14 cellular contexts compared by ENCODE assay signal in the genomic region with DNA sequence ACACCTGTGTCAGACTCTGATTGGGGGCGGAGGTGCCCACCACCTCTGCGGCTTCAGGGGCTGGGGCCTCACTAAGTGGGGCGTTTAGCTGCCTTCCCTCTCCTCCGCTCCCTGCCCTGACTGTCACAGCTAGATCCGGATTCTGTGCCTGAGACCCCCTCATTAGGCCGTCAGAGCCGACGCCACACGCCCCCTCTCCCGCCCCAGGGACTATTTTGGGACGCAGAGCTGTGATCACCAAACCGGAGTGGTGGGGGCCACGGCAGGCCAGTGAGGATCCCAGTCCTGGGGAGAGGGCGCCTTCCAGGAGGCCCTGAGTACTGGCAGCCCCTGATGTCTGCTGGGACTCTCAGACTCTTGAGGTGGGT. TPM values are rescaled to one million over a fixed set of nuclear protein-coding genes. Genes with fewer than 3 reads are reported as not detected.
DNase-seq lines count a peak whose midpoint lies in the region; ATAC-seq and TF ChIP-seq lines count a peak whose summit lies in the region.
"Had no signal": no experiment of that assay in that cellular context is flagged by ENCODE, and none has a peak within 500 bp of the region (broad histone marks: within the 10 kb centered on the region; RNA-seq: fewer than 3 reads in every experiment).

No MANE protein-coding gene starts in this region.

- H3K27me3 ChIP-seq in CD4-positive, alpha-beta memory T cell (ENCODE audit: insufficient read depth, low read length), result no peaks in the 10 kb centered on the region
- H3K27me3 ChIP-seq in gastroesophageal sphincter (peaks cover 77% of the 10 kb centered on the region), gastrocnemius medialis (peaks cover 5 to 24% (median 18%) of the 10 kb centered on the region in 3 donors)

- H3K9me3 ChIP-seq in CD4-positive, alpha-beta memory T cell (ENCODE audit: control insufficient read depth in 1 of 2, low read length in 2 of 2), result no peaks in the 10 kb centered on the region
- no peaks in the 10 kb centered on the region for H3K9me3 ChIP-seq in gastroesophageal sphincter
- no peaks in the 10 kb centered on the region for H3K9me3 ChIP-seq in gastrocnemius medialis
- H3K9me3 ChIP-seq: SJSA1 had no signal

- H3K36me3 Mint-ChIP-seq in CD4-positive, alpha-beta memory T cell, result no peaks in the 10 kb centered on the region
- no peaks in the 10 kb centered on the region for H3K36me3 Mint-ChIP-seq in WTC11
- H3K36me3 Mint-ChIP-seq in activated T-helper 1 cell treated with anti-CD3 and anti-CD28 coated beads, Interleukin-12 subunit alpha, Interleukin-12 subunit beta, Interleukin-2, Interleukin-4 antibody, amounts not matched to agents 30 ng/mL and 10 ng/mL and 1 ng/mL, durations not matched to agents 14 hours and 24 hours and 36 hours (ENCODE audit: low read depth), result no peaks in the 10 kb centered on the region

- TF ChIP-seq CTCF in WTC11 (IDR thresholded peaks at IDR 0.05) (no peak), gastroesophageal sphincter (IDR thresholded peaks at IDR 0.05) (no peak), gastrocnemius medialis (IDR thresholded peaks at IDR 0.05 in 4 of 5, conservative IDR thresholded peaks at IDR 0.05 in 1 of 5) (no peak), GM10248 (IDR thresholded peaks at IDR 0.05; ENCODE audit: control extremely low read depth, extremely low read depth, low read depth, missing control alignments) (no peak)

- TF ChIP-seq POLR2A in gastroesophageal sphincter (IDR thresholded peaks at IDR 0.05) (no peak), gastrocnemius medialis (IDR thresholded peaks at IDR 0.05) (no peak)

- no peak overlapping the region for H3K27ac ChIP-seq in CD4-positive, alpha-beta memory T cell (ENCODE audit: low read depth, low read length)
- H3K27ac ChIP-seq in gastroesophageal sphincter (peak overlapping the region; percentile 3 to 86 (median 84)), gastrocnemius medialis (peak overlapping the region; percentile 79 to 90 (median 85))
- H3K27ac ChIP-seq: SJSA1 had no signal

- intact Hi-C loops in CD4-positive, alpha-beta memory T cell (cut with micrococcal nuclease), result no loop called here
- intact Hi-C loops in gastrocnemius medialis (cut with DNase I; ENCODE audit: low total_unique reads), result no loop called here
- intact Hi-C loops in activated T-helper 1 cell treated with anti-CD3 and anti-CD28 coated beads, Interleukin-12 subunit alpha, Interleukin-12 subunit beta, Interleukin-2, Interleukin-4 antibody, amounts not matched to agents 30 ng/mL and 10 ng/mL and 1 ng/mL, durations not matched to agents 14 hours and 24 hours and 36 hours (cut with micrococcal nuclease), result loop anchor here (2.0 kb wide), 1 partner anchor 33 kb away; the partner anchor contains the start of gene CD320

- no peak for DNase-seq in CD4-positive, alpha-beta memory T cell
- DNase-seq in WTC11 (ENCODE audit: low spot score) (no peak), gastrocnemius medialis (no peak), GM10248 (ENCODE audit: extremely low spot score) (no peak), NCI-H1417 treated with DMSO at 0.1 percent for 48 hours (lab: John Stamatoyannopoulos, UW) (no peak)
- no peak for DNase-seq in activated T-helper 1 cell treated with anti-CD3 and anti-CD28 coated beads, Interleukin-12 subunit alpha, Interleukin-12 subunit beta, Interleukin-2, Interleukin-4 antibody, amounts not matched to agents 30 ng/mL and 10 ng/mL and 1 ng/mL, durations not matched to agents 14 hours and 24 hours and 36 hours (ENCODE audit: low spot score)
- DNase-seq: amniotic stem cell, MV-4-11, NCI-H774, occipital lobe had no signal

- peaks cover 10% of the 10 kb centered on the region for H3K4me1 ChIP-seq in CD4-positive, alpha-beta memory T cell (ENCODE audit: insufficient read depth, low read length)
- H3K4me1 ChIP-seq in gastroesophageal sphincter, result peaks cover 0 to 34% (median 9%) of the 10 kb centered on the region in 3 donors
- peaks cover 3 to 9% of the 10 kb centered on the region in 2 donors for H3K4me1 ChIP-seq in gastrocnemius medialis

- peaks cover 0 to 11% of the 10 kb centered on the region in 2 donors for H3K27me3 Mint-ChIP-seq in CD4-positive, alpha-beta memory T cell
- peaks cover 44% of the 10 kb centered on the region for H3K27me3 Mint-ChIP-seq in WTC11 (ENCODE audit: low read depth)
- peaks cover 43% of the 10 kb centered on the region for H3K27me3 Mint-ChIP-seq in activated T-helper 1 cell treated with anti-CD3 and anti-CD28 coated beads, Interleukin-12 subunit alpha, Interleukin-12 subunit beta, Interleukin-2, Interleukin-4 antibody, amounts not matched to agents 30 ng/mL and 10 ng/mL and 1 ng/mL, durations not matched to agents 14 hours and 24 hours and 36 hours (ENCODE audit: insufficient read depth)

- H3K4me3 ChIP-seq in CD4-positive, alpha-beta memory T cell (ENCODE audit: low read length in 2 of 2), result no peak overlapping the region
- H3K4me3 ChIP-seq in gastroesophageal sphincter, result peak overlapping the region; percentile 39 to 62
- peak overlapping the region; percentile 59 to 68 (median 64) for H3K4me3 ChIP-seq in gastrocnemius medialis

- POLR2A ChIA-PET in CD4-positive, alpha-beta memory T cell (lab: Charles Lee; ENCODE audit: partially characterized antibody), result interaction anchor here (1.2 to 3.3 kb wide), 4 partner anchors 11 to 172 kb away, joined by 4 to 16 read pairs (median 8); partner anchors contain the start of genes NDUFA7, RPS28 and ZNF414
- POLR2A ChIA-PET in WTC11 (lab: Charles Lee) (no interaction called here), GM10248 (lab: Yijun Ruan, JAX) (no interaction called here)

- H3K4me1 Mint-ChIP-seq in CD4-positive, alpha-beta memory T cell, result peaks cover 1 to 13% (median 8%) of the 10 kb centered on the region in 4 donors
- H3K4me1 Mint-ChIP-seq in WTC11, result peaks cover 21% of the 10 kb centered on the region
- H3K4me1 Mint-ChIP-seq in activated T-helper 1 cell treated with anti-CD3 and anti-CD28 coated beads, Interleukin-12 subunit alpha, Interleukin-12 subunit beta, Interleukin-2, Interleukin-4 antibody, amounts not matched to agents 30 ng/mL and 10 ng/mL and 1 ng/mL, durations not matched to agents 14 hours and 24 hours and 36 hours (ENCODE audit: low read depth), result peaks cover 5% of the 10 kb centered on the region

- no peaks in the 10 kb centered on the region for H3K9me3 Mint-ChIP-seq in CD4-positive, alpha-beta memory T cell
- no peaks in the 10 kb centered on the region for H3K9me3 Mint-ChIP-seq in WTC11
- no peaks in the 10 kb centered on the region for H3K9me3 Mint-ChIP-seq in activated T-helper 1 cell treated with anti-CD3 and anti-CD28 coated beads, Interleukin-12 subunit alpha, Interleukin-12 subunit beta, Interleukin-2, Interleukin-4 antibody, amounts not matched to agents 30 ng/mL and 10 ng/mL and 1 ng/mL, durations not matched to agents 14 hours and 24 hours and 36 hours
- H3K9me3 Mint-ChIP-seq: activated CD4-positive, alpha-beta T cell treated with anti-CD3 and anti-CD28 coated beads, Interleukin-2, amount 10 ng/mL, durations not matched to agents 24 days and 14 days had no signal

- ATAC-seq in WTC11 (no peak), gastroesophageal sphincter (no peak), gastrocnemius medialis (no peak), GM18519 (IDR thresholded peaks at IDR 0.05; ENCODE audit: low FRiP score, unreplicated experiment) (no peak)

- H3K4me3 Mint-ChIP-seq in CD4-positive, alpha-beta memory T cell, result peak overlapping the region in 7 of 8 donors; percentile 31 to 87 (median 61)
- peak overlapping the region; percentile 64 for H3K4me3 Mint-ChIP-seq in WTC11
- H3K4me3 Mint-ChIP-seq in activated T-helper 1 cell treated with anti-CD3 and anti-CD28 coated beads, Interleukin-12 subunit alpha, Interleukin-12 subunit beta, Interleukin-2, Interleukin-4 antibody, amounts not matched to agents 30 ng/mL and 10 ng/mL and 1 ng/mL, durations not matched to agents 14 hours and 24 hours and 36 hours, result no peak overlapping the region

- WGBS in gastroesophageal sphincter (ENCODE audit: low coverage in 1 of 2), 2 donors, result 42% methylated on average over 10 of the region's 14 CpGs; no CpG with 5 or more reads in 1 of the 2 donors

- TF ChIP-seq EP300 in gastroesophageal sphincter (IDR thresholded peaks at IDR 0.05), result no peak

- no peaks in the 10 kb centered on the region for H3K36me3 ChIP-seq in CD4-positive, alpha-beta memory T cell (ENCODE audit: insufficient read depth, low read length)
- H3K36me3 ChIP-seq in gastroesophageal sphincter (no peaks in the 10 kb centered on the region), gastrocnemius medialis (no peaks in the 10 kb centered on the region)
- H3K36me3 ChIP-seq: SJSA1 had no signal

- in situ Hi-C loops in gastrocnemius medialis (cut with MboI; ENCODE audit: low sequenced_read_pairs in 4 of 4), result no loop called here

- peak overlapping the region in 4 of 7 donors; percentile 29 to 76 (median 46) for H3K27ac Mint-ChIP-seq in CD4-positive, alpha-beta memory T cell
- no peak overlapping the region for H3K27ac Mint-ChIP-seq in WTC11
- no peak overlapping the region for H3K27ac Mint-ChIP-seq in activated T-helper 1 cell treated with anti-CD3 and anti-CD28 coated beads, Interleukin-12 subunit alpha, Interleukin-12 subunit beta, Interleukin-2, Interleukin-4 antibody, amounts not matched to agents 30 ng/mL and 10 ng/mL and 1 ng/mL, durations not matched to agents 14 hours and 24 hours and 36 hours
- H3K27ac Mint-ChIP-seq: activated CD4-positive, alpha-beta T cell treated with anti-CD3 and anti-CD28 coated beads, Interleukin-2, amount 10 ng/mL, durations not matched to agents 24 days and 14 days had no signal

- CTCF ChIA-PET in CD4-positive, alpha-beta memory T cell (lab: Charles Lee; ENCODE audit: partially characterized antibody), result interaction anchor here (7.0 kb wide), 1 partner anchor 11 kb away, joined by 76 read pairs; no protein-coding TSS in a partner anchor
- CTCF ChIA-PET in WTC11 (lab: Charles Lee) (interaction anchor here (0.6 to 4.8 kb wide), 9 partner anchors 8 to 300 kb away, joined by 3 to 39 read pairs (median 3); partner anchors contain the start of gene MARCHF2), GM10248 (lab: Yijun Ruan, JAX) (interaction anchor here (1.4 to 6.4 kb wide), 4 partner anchors 12 to 237 kb away, joined by 3 to 63 read pairs (median 4); no protein-coding TSS in a partner anchor)

RNA-seq across cellular contexts. Expression of gene KANK3, which starts 0.8 kb away (rescaled TPM):
- 1 to 10 TPM; 5.0 to 6.3 TPM for total RNA-seq in CD4-positive, alpha-beta memory T cell
- polyA plus RNA-seq in CD4-positive, alpha-beta memory T cell, result 1 to 10 TPM; 1.1 to 1.9 TPM
- 7.8 to 8.0 TPM (median 8.0 TPM) in 3 replicates for total RNA-seq in WTC11 (2021)
- total RNA-seq in gastroesophageal sphincter, result 10 to 100 TPM in 3 of 4 donors, 1 to 10 TPM in 1; 9.8 to 22.3 (median 19.2) TPM
- total RNA-seq in gastrocnemius medialis, result 10 to 100 TPM in 3 of 4 donors, 1 to 10 TPM in 1; 7.1 to 16.0 (median 13.7) TPM
- 0.86 and 1.4 TPM in 2 replicates for total RNA-seq in activated T-helper 1 cell treated with anti-CD3 and anti-CD28 coated beads, Interleukin-12 subunit alpha, Interleukin-12 subunit beta, Interleukin-2, Interleukin-4 antibody, amounts not matched to agents 30 ng/mL and 10 ng/mL and 1 ng/mL, durations not matched to agents 14 hours and 24 hours and 36 hours
- total RNA-seq: SJSA1 had no signal

RNA-seq across cellular contexts. Expression of gene RPS28, which starts 21.0 kb away (rescaled TPM):
- total RNA-seq in CD4-positive, alpha-beta memory T cell, result 1,000 to 10,000 TPM; 2,963 to 3,045 TPM
- 1,000 to 10,000 TPM; 1,408 to 2,916 TPM for polyA plus RNA-seq in CD4-positive, alpha-beta memory T cell
- total RNA-seq in WTC11 (2021), result 2,082 to 2,373 TPM (median 2,292 TPM) in 3 replicates
- total RNA-seq in gastroesophageal sphincter, result 100 to 1,000 TPM; 172 to 357 (median 250) TPM
- total RNA-seq in gastrocnemius medialis, result 100 to 1,000 TPM; 248 to 436 (median 313) TPM
- 1,836 and 1,872 TPM in 2 replicates for total RNA-seq in activated T-helper 1 cell treated with anti-CD3 and anti-CD28 coated beads, Interleukin-12 subunit alpha, Interleukin-12 subunit beta, Interleukin-2, Interleukin-4 antibody, amounts not matched to agents 30 ng/mL and 10 ng/mL and 1 ng/mL, durations not matched to agents 14 hours and 24 hours and 36 hours

RNA-seq across cellular contexts. Expression of gene NDUFA7, which starts 21.1 kb away (rescaled TPM):
- 10 to 100 TPM; 30.4 to 31.0 TPM for total RNA-seq in CD4-positive, alpha-beta memory T cell
- 100 to 1,000 TPM; 109 to 115 TPM for polyA plus RNA-seq in CD4-positive, alpha-beta memory T cell
- total RNA-seq in WTC11 (2021) (76.4 to 101 TPM (median 91.9 TPM) in 3 replicates), gastroesophageal sphincter (10 to 100 TPM; 14.5 to 48.3 (median 32.3) TPM), gastrocnemius medialis (100 to 1,000 TPM in 1 of 4 donors, 10 to 100 TPM in 3; 75.3 to 129 (median 87.7) TPM)
- 51.1 and 51.8 TPM in 2 replicates for total RNA-seq in activated T-helper 1 cell treated with anti-CD3 and anti-CD28 coated beads, Interleukin-12 subunit alpha, Interleukin-12 subunit beta, Interleukin-2, Interleukin-4 antibody, amounts not matched to agents 30 ng/mL and 10 ng/mL and 1 ng/mL, durations not matched to agents 14 hours and 24 hours and 36 hours

RNA-seq across cellular contexts. Expression of gene ANGPTL4, which starts 21.7 kb away (rescaled TPM):
- not detected for total RNA-seq in CD4-positive, alpha-beta memory T cell
- polyA plus RNA-seq in CD4-positive, alpha-beta memory T cell, result not detected
- total RNA-seq in WTC11 (2021) (1.0 to 2.7 TPM (median 2.2 TPM) in 3 replicates), gastroesophageal sphincter (10 to 100 TPM in 3 of 4 donors, 1 to 10 TPM in 1; 4.4 to 48.2 (median 19.4) TPM), gastrocnemius medialis (10 to 100 TPM; 19.7 to 91.8 (median 41.9) TPM)
- total RNA-seq in activated T-helper 1 cell treated with anti-CD3 and anti-CD28 coated beads, Interleukin-12 subunit alpha, Interleukin-12 subunit beta, Interleukin-2, Interleukin-4 antibody, amounts not matched to agents 30 ng/mL and 10 ng/mL and 1 ng/mL, durations not matched to agents 14 hours and 24 hours and 36 hours, result 2.3 and 3.8 TPM in 2 replicates

RNA-seq across cellular contexts. Expression of gene CD320, which starts 34.1 kb away (rescaled TPM):
- 10 to 100 TPM; 29.6 to 29.7 TPM for total RNA-seq in CD4-positive, alpha-beta memory T cell
- polyA plus RNA-seq in CD4-positive, alpha-beta memory T cell, result 10 to 100 TPM; 50.3 to 53.5 TPM
- total RNA-seq in WTC11 (2021), result 107 to 121 TPM (median 114 TPM) in 3 replicates
- total RNA-seq in gastroesophageal sphincter, result 10 to 100 TPM; 25.4 to 58.5 (median 40.8) TPM
- 10 to 100 TPM; 49.8 to 85.3 (median 66.1) TPM for total RNA-seq in gastrocnemius medialis
- total RNA-seq in activated T-helper 1 cell treated with anti-CD3 and anti-CD28 coated beads, Interleukin-12 subunit alpha, Interleukin-12 subunit beta, Interleukin-2, Interleukin-4 antibody, amounts not matched to agents 30 ng/mL and 10 ng/mL and 1 ng/mL, durations not matched to agents 14 hours and 24 hours and 36 hours, result 122 and 126 TPM in 2 replicates

Comparison
In these comparisons a context has a peak if more than half of its experiments do, and no peak if none do; other contexts are left out.
1. H3K4me3 ChIP-seq: peak in gastroesophageal sphincter (2 of 2) and gastrocnemius medialis (4 of 4); none in CD4-positive, alpha-beta memory T cell (0 of 2).
2. H3K27ac Mint-ChIP-seq: peak in CD4-positive, alpha-beta memory T cell (4 of 7); none in WTC11 (single experiment) and activated T-helper 1 cell treated with anti-CD3 and anti-CD28 coated beads, Interleukin-12 subunit alpha, Interleukin-12 subunit beta, Interleukin-2, Interleukin-4 antibody, amounts not matched to agents 30 ng/mL and 10 ng/mL and 1 ng/mL, durations not matched to agents 14 hours and 24 hours and 36 hours (single experiment).